Comparison of ENCODE assay signal across 9 cellular contexts in the genomic region with DNA sequence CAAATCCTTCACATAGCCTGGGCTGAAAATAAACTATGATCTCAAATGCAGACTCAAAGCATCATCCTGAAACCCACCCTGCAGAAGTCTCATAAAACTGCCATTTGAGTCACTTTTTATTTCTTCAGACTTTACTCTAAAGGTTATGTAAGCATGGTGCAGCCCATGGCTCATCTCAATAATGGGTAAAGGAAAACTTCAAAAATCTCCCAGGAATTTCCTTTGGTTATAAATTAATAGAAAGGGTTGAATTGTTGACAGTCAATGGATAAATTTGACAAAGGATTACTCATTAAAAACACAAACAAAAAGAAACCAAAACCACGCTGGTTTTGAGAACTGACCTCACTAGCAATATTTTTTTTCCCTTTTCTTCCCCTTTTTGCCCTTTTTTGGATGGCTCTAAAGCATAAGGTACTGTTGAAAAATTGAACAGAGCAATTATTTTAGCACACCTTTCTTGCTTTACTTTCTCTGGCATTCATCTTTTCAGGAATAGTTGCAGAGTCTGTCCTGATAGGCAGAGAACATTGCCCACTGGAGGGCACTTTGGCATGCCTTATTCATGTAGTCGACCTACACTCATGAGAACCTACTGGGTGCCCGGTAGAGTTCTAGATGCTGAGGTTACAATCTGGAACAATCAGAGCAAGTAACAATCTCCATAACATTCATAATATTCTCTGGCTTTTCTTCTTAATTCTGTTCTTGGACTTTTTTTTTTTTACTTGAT.
A peak's percentile ranks its signal among the peaks of the same experiment; 100 is the strongest.
DNase-seq lines count a peak whose midpoint lies in the region; ATAC-seq and TF ChIP-seq lines count a peak whose summit lies in the region.
"Had no signal": no experiment of that assay in that cellular context is flagged by ENCODE, and none has a peak within 500 bp of the region (broad histone marks: within the 10 kb centered on the region; RNA-seq: fewer than 3 reads in every experiment).

No MANE protein-coding gene starts in this region.

- no peak overlapping the region for H3K4me3 ChIP-seq in OCI-LY1 (ENCODE audit: low read depth, low read length, poor library complexity, severe bottlenecking)

- H3K27ac ChIP-seq in OCI-LY1 (ENCODE audit: low read depth, low read length, poor library complexity, severe bottlenecking), result no peak overlapping the region

- H3K36me3 ChIP-seq in OCI-LY1 (ENCODE audit: insufficient read depth, low read length), result no peaks in the 10 kb centered on the region

- peak; percentile 9; the same call in 1 of the 2 replicates for TF ChIP-seq CTCF in OCI-LY1 (IDR thresholded peaks at IDR 0.05; ENCODE audit: low read length)

- H3K4me2 ChIP-seq in OCI-LY1 (ENCODE audit: low read length), result no peak overlapping the region

- ATAC-seq in GM18498 (IDR thresholded peaks at IDR 0.05; ENCODE audit: unreplicated experiment) (peak; percentile 52), HG02610 (IDR thresholded peaks at IDR 0.05; ENCODE audit: unreplicated experiment) (peak; percentile 76), GM18502 (IDR thresholded peaks at IDR 0.05; ENCODE audit: poor library complexity, unreplicated experiment) (no peak), GM19467 (IDR thresholded peaks at IDR 0.05; ENCODE audit: unreplicated experiment) (no peak)
- ATAC-seq: left ventricle myocardium superior had no signal

- H3K9me3 ChIP-seq in OCI-LY1 (ENCODE audit: low read length), result no peaks in the 10 kb centered on the region

- DNase-seq in kidney tubule cell (ENCODE audit: low spot score) (peak; percentile 88), SKM-1 (lab: John Stamatoyannopoulos, UW; ENCODE audit: unreplicated experiment) (no peak)
- no peak for DNase-seq in activated CD4-positive, alpha-beta T cell treated with anti-CD3 and anti-CD28 coated beads, Interleukin-2, amount 50 U/mL, for 48 hours
- DNase-seq: left ventricle myocardium superior had no signal

- H2AFZ ChIP-seq in OCI-LY1 (ENCODE audit: low read length), result no peak overlapping the region

- no peaks in the 10 kb centered on the region for H3F3A ChIP-seq in OCI-LY1 (ENCODE audit: insufficient read depth, low read length)

- H3K4me1 ChIP-seq in OCI-LY1 (ENCODE audit: insufficient read depth, low read length, severe bottlenecking), result no peaks in the 10 kb centered on the region

- H3K79me2 ChIP-seq in OCI-LY1 (ENCODE audit: insufficient read depth, low read length), result no peaks in the 10 kb centered on the region

- no peaks in the 10 kb centered on the region for H3K9me2 ChIP-seq in OCI-LY1 (ENCODE audit: low read depth, low read length)

- no peak overlapping the region for H3K9ac ChIP-seq in OCI-LY1 (ENCODE audit: low read length)

- no peaks in the 10 kb centered on the region for H4K20me1 ChIP-seq in OCI-LY1 (ENCODE audit: insufficient read depth, low read length)

- no peaks in the 10 kb centered on the region for H3K27me3 ChIP-seq in OCI-LY1 (ENCODE audit: insufficient read depth, low read length)

Comparison
In these comparisons a context has a peak if more than half of its experiments do, and no peak if none do; other contexts are left out.
1. ATAC-seq: peak in GM18498 (single experiment) and HG02610 (single experiment); none in GM18502 (single experiment) and GM19467 (single experiment).